In the genomic region with DNA sequence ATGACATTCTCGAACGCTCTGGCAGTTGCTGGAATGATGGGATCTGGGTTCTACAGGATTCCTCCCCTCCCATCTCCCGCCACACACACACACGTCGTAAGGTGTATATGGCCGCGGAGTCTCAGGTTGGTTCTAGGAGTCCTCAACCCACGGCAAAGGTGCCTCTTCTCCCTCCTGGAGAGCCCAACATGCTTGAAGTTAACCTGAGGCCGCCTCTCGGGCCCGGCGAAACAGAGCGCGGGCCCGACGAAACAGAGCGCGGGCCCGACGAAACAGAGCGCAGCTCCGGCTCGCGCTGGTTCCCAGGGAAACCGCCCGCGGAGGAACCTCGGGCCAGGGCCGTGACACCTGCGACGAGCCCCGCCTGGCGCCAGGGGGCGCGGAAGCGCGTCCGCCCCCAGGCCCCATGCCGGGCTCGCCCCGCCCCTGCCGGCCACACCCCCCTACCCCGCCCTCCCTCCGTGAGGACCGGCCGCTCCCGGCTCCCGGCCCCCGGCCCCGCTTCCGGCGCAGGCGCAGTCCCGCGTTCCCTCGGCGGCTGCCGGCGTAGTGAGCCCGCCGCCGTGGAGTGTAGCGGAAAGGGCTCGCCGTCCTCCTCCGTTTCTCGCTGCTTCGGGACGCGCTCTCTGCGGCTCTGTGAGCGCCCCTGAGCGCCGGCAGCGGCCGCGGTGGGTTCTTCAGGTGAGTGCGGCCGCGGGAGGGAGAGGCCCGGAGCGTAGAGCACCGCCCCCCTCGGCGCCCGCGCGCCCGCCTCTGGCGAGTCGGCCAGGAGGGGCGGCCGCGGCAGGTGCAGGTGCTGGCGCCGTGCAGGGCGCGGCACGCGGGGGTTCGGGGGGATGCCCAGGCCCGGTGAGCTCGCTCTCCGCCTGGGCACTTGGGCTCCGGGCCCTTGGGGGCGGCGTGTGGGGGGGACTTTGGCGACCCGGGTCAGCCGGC, we compare ENCODE assay signal across 8 cellular contexts. TPM values are rescaled to one million over a fixed set of nuclear protein-coding genes. Genes with fewer than 3 reads are reported as not detected.
DNase-seq lines count a peak whose midpoint lies in the region; ATAC-seq and TF ChIP-seq lines count a peak whose summit lies in the region.

A gene with protein sequence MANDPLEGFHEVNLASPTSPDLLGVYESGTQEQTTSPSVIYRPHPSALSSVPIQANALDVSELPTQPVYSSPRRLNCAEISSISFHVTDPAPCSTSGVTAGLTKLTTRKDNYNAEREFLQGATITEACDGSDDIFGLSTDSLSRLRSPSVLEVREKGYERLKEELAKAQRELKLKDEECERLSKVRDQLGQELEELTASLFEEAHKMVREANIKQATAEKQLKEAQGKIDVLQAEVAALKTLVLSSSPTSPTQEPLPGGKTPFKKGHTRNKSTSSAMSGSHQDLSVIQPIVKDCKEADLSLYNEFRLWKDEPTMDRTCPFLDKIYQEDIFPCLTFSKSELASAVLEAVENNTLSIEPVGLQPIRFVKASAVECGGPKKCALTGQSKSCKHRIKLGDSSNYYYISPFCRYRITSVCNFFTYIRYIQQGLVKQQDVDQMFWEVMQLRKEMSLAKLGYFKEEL (plus strand): TSS at position 510 of the 936 bp plus-strand sequence. CDS start 16,549 bp downstream, outside the sequence.

- peak within 1 kb of the TSS; percentile 94 for H2AFZ ChIP-seq in PC-9

- H3F3A ChIP-seq in PC-9 (ENCODE audit: insufficient read depth, low read depth), result peaks cover 11% of the 10 kb centered on the region; the same call in 1 of the 2 replicates

- TF ChIP-seq POLR2A in esophagus squamous epithelium (IDR thresholded peaks at IDR 0.05), result peak in 1 of 4 donors; percentile 68

- ATAC-seq in GM21528 (IDR thresholded peaks at IDR 0.05; ENCODE audit: low FRiP score, unreplicated experiment) (peak; percentile 83), naive B cell (ENCODE audit: low read depth in 2 of 2) (peak; percentile 69 to 72)
- ATAC-seq in activated T-cell treated with anti-CD3 and anti-CD28 coated beads, Interleukin-2, amount 50 U/mL, for 4 hours, result peak; percentile 85 to 88
- peak; percentile 81 to 87 for ATAC-seq in stimulated activated naive B cell treated with anti-CD40 and anti-IgM and Interleukin-4, amounts not matched to agents 10 μg/mL and 1 μg/mL and 100 μg/mL, for 72 hours (replicated peaks)

- H3K36me3 Mint-ChIP-seq in activated T-cell treated with anti-CD3 and anti-CD28 coated beads, Interleukin-2, amount 50 U/mL, for 4 hours (ENCODE audit: insufficient read depth), result no peaks in the 10 kb centered on the region
- H3K36me3 Mint-ChIP-seq in naive B cell, result no peaks in the 10 kb centered on the region
- H3K36me3 Mint-ChIP-seq in stimulated activated naive B cell treated with anti-CD40 and anti-IgM and Interleukin-4, amounts not matched to agents 10 μg/mL and 1 μg/mL and 100 μg/mL, for 72 hours, result peaks cover 0 to 3% of the 10 kb centered on the region in 2 donors

- H3K4me2 ChIP-seq in PC-9, result peak within 1 kb of the TSS; percentile 89

- H3K4me1 ChIP-seq in PC-9 (replicated peaks; ENCODE audit: insufficient read depth), result peaks cover 12% of the 10 kb centered on the region
- peaks cover 5 to 18% (median 7%) of the 10 kb centered on the region in 3 donors for H3K4me1 ChIP-seq in esophagus squamous epithelium

- H3K27ac ChIP-seq in PC-9, result peak within 1 kb of the TSS; percentile 88
- H3K27ac ChIP-seq in esophagus squamous epithelium, result peak within 1 kb of the TSS; percentile 79 to 85 (median 83)

- CTCF ChIA-PET in PC-9 (lab: Charles Lee), result interaction anchor here (0.7 kb wide), 1 partner anchor 48 kb away, joined by 3 read pairs; no protein-coding TSS in a partner anchor

- H3K36me3 ChIP-seq in PC-9 (ENCODE audit: low read depth) (no peaks in the 10 kb centered on the region), esophagus squamous epithelium (no peaks in the 10 kb centered on the region)

- no TSS peak for BruUV-seq in PC-9 (replicated peaks; lab: Mats Ljungman, UMichigan)

- WGBS in esophagus squamous epithelium, 2 donors, result 4 to 7% methylated on average over 8 of the region's 110 CpGs

- peak within 1 kb of the TSS; percentile 83 for H3K4me3 Mint-ChIP-seq in activated T-cell treated with anti-CD3 and anti-CD28 coated beads, Interleukin-2, amount 50 U/mL, for 4 hours
- H3K4me3 Mint-ChIP-seq in naive B cell, result peak within 1 kb of the TSS; percentile 76 to 94 (median 88)
- peak within 1 kb of the TSS; percentile 88 to 90 for H3K4me3 Mint-ChIP-seq in stimulated activated naive B cell treated with anti-CD40 and anti-IgM and Interleukin-4, amounts not matched to agents 10 μg/mL and 1 μg/mL and 100 μg/mL, for 72 hours

- DNase-seq in DMS53 (lab: John Stamatoyannopoulos, UW), result peak; percentile 97
- DNase-seq in HuH-7.5 (ENCODE audit: low spot score), result peak; percentile 92
- DNase-seq in PC-9, result peak; percentile 57 to 91
- peak; percentile 93 for DNase-seq in activated T-cell treated with anti-CD3 and anti-CD28 coated beads, Interleukin-2, amount 50 U/mL, for 4 hours
- peak; percentile 33 for DNase-seq in esophagus squamous epithelium (lab: John Stamatoyannopoulos, UW)
- DNase-seq in naive B cell, result peak; percentile 90
- DNase-seq in stimulated activated naive B cell treated with anti-CD40 and anti-IgM and Interleukin-4, amounts not matched to agents 10 μg/mL and 1 μg/mL and 100 μg/mL, for 72 hours, result peak; percentile 87

- H3K27me3 Mint-ChIP-seq in activated T-cell treated with anti-CD3 and anti-CD28 coated beads, Interleukin-2, amount 50 U/mL, for 4 hours (ENCODE audit: low read depth), result no peaks in the 10 kb centered on the region
- H3K27me3 Mint-ChIP-seq in naive B cell, result peaks cover 14 to 27% (median 15%) of the 10 kb centered on the region in 3 donors
- peaks cover 9 to 16% of the 10 kb centered on the region in 2 donors for H3K27me3 Mint-ChIP-seq in stimulated activated naive B cell treated with anti-CD40 and anti-IgM and Interleukin-4, amounts not matched to agents 10 μg/mL and 1 μg/mL and 100 μg/mL, for 72 hours

- H3K4me3 ChIP-seq in PC-9, result peak within 1 kb of the TSS; percentile 82
- H3K4me3 ChIP-seq in esophagus squamous epithelium, result peak within 1 kb of the TSS; percentile 67 to 100 (median 93)

- POLR2A ChIA-PET in PC-9 (lab: Charles Lee; ENCODE audit: unreplicated experiment), result interaction anchor here (0.7 to 0.9 kb wide), 2 partner anchors 11 to 204 kb away, joined by 4 to 7 read pairs; no protein-coding TSS in a partner anchor

- H3K27me3 ChIP-seq in PC-9 (ENCODE audit: insufficient read depth, low read depth) (no peaks in the 10 kb centered on the region), esophagus squamous epithelium (no peaks in the 10 kb centered on the region)

- H3K79me2 ChIP-seq in PC-9 (ENCODE audit: low read depth), result peaks cover 28% of the 10 kb centered on the region

- H4K20me1 ChIP-seq in PC-9 (ENCODE audit: insufficient read depth), result no peaks in the 10 kb centered on the region

- no peaks in the 10 kb centered on the region for H3K9me3 Mint-ChIP-seq in activated T-cell treated with anti-CD3 and anti-CD28 coated beads, Interleukin-2, amount 50 U/mL, for 4 hours
- H3K9me3 Mint-ChIP-seq in naive B cell, result no peaks in the 10 kb centered on the region
- no peaks in the 10 kb centered on the region for H3K9me3 Mint-ChIP-seq in stimulated activated naive B cell treated with anti-CD40 and anti-IgM and Interleukin-4, amounts not matched to agents 10 μg/mL and 1 μg/mL and 100 μg/mL, for 72 hours

- H3K27ac Mint-ChIP-seq in naive B cell, result peak within 1 kb of the TSS; percentile 90 to 98 (median 95)
- peak within 1 kb of the TSS; percentile 93 for H3K27ac Mint-ChIP-seq in stimulated activated naive B cell treated with anti-CD40 and anti-IgM and Interleukin-4, amounts not matched to agents 10 μg/mL and 1 μg/mL and 100 μg/mL, for 72 hours

- peak; percentile 58; the same call in 1 of the 2 replicates for TF ChIP-seq CTCF in PC-9 (conservative IDR thresholded peaks at IDR 0.05)
- TF ChIP-seq CTCF in esophagus squamous epithelium (IDR thresholded peaks at IDR 0.05), result peak; percentile 27 to 54 (median 50)

- H3K9me3 ChIP-seq in PC-9 (ENCODE audit: insufficient read depth, low read depth), result no peaks in the 10 kb centered on the region
- H3K9me3 ChIP-seq in esophagus squamous epithelium, result no peaks in the 10 kb centered on the region

- intact Hi-C loops in PC-9 (cut with micrococcal nuclease; ENCODE audit: unreplicated experiment) (no loop called here), esophagus squamous epithelium (cut with DNase I) (no loop called here)

- peaks cover 22% of the 10 kb centered on the region for H3K4me1 Mint-ChIP-seq in activated T-cell treated with anti-CD3 and anti-CD28 coated beads, Interleukin-2, amount 50 U/mL, for 4 hours (ENCODE audit: low read depth)
- H3K4me1 Mint-ChIP-seq in naive B cell, result peaks cover 9 to 19% (median 14%) of the 10 kb centered on the region in 3 donors
- H3K4me1 Mint-ChIP-seq in stimulated activated naive B cell treated with anti-CD40 and anti-IgM and Interleukin-4, amounts not matched to agents 10 μg/mL and 1 μg/mL and 100 μg/mL, for 72 hours, result peaks cover 15 to 30% of the 10 kb centered on the region in 2 donors

- H3K9me2 ChIP-seq in PC-9 (ENCODE audit: insufficient read depth), result no peaks in the 10 kb centered on the region

RNA-seq across cellular contexts. Expression of the gene that starts here (rescaled TPM):
- 30.3 and 30.5 TPM in 2 replicates for total RNA-seq in PC-9 (2021)
- 10 to 100 TPM; 14.9 to 21.1 (median 18.2) TPM for total RNA-seq in activated T-cell treated with anti-CD3 and anti-CD28 coated beads, Interleukin-2, amount 50 U/mL, for 4 hours
- total RNA-seq in esophagus squamous epithelium, result 10 to 100 TPM in 3 of 4 donors, 1 to 10 TPM in 1; 6.7 to 17.2 (median 15.1) TPM
- polyA plus RNA-seq in naive B cell (ENCODE audit: low read depth in 6 of 6), result 10 to 100 TPM in 5 of 6 donors, 1 to 10 TPM in 1; 8.1 to 43.7 (median 32.9) TPM

Comparison
In these comparisons a context has a peak if more than half of its experiments do, and no peak if none do; other contexts are left out.
1. Peak in every context shown above with its lines: DNase-seq, ATAC-seq, H3K4me3 ChIP-seq and H3K27ac ChIP-seq.
2. DNase-seq: peak in every context shown above with its lines; median percentile 97 in DMS53; 93 in activated T-cell treated with anti-CD3 and anti-CD28 coated beads, Interleukin-2, amount 50 U/mL, for 4 hours; 92 in HuH-7.5; 90 in naive B cell; 87 in stimulated activated naive B cell treated with anti-CD40 and anti-IgM and Interleukin-4, amounts not matched to agents 10 μg/mL and 1 μg/mL and 100 μg/mL, for 72 hours; 74 in PC-9; 33 in esophagus squamous epithelium.